In the genomic region with DNA sequence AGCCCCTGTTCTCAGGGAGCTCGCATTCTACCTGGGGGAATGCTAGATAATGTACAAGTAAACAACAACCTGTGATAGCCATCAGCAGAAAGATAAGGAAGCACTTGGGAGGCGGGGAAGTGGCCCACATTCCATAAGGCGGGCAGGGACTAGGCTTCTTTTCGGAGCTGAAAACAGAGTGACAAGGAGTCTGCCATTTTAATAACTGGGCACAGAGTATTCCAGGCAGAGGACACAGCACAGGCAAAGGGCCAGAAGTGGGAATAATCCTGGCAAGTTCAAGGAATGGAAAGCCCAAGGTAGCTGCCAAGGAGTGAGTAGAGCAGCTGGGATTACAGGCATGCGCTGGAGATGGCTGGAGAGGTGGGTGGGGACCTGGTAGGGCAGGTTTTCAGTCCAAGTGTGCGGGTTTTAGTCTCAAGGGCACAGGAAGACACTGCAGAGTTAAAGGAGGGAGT, we compare ENCODE assay signal across 24 cellular contexts. TPM values are rescaled to one million over a fixed set of nuclear protein-coding genes. Genes with fewer than 3 reads are reported as not detected.
DNase-seq lines count a peak whose midpoint lies in the region; ATAC-seq and TF ChIP-seq lines count a peak whose summit lies in the region.
"Had no signal": no experiment of that assay in that cellular context is flagged by ENCODE, and none has a peak within 500 bp of the region (broad histone marks: within the 10 kb centered on the region; RNA-seq: fewer than 3 reads in every experiment).

No MANE protein-coding gene starts in this region.

- POLR2A ChIA-PET in MCF 10A (lab: Yijun Ruan, JAX): interaction anchor here (1.2 kb wide), 1 partner anchor 18 kb away, joined by 3 read pairs; no protein-coding TSS in a partner anchor

- H3K4me3 ChIP-seq in LNCaP clone FGC (ENCODE audit: low read depth, low read length): no peak overlapping the region
- H3K4me3 ChIP-seq in left lung: no peak overlapping the region
- no peak overlapping the region for H3K4me3 ChIP-seq in brain microvascular endothelial cell (ENCODE audit: low read depth, low read length)
- H3K4me3 ChIP-seq: testis had no signal

- no peak for TF ChIP-seq CTCF in LNCaP clone FGC (IDR thresholded peaks at IDR 0.05; ENCODE audit: control insufficient read depth, extremely low read depth, insufficient read depth)
- TF ChIP-seq CTCF in MCF 10A (IDR thresholded peaks at IDR 0.05; ENCODE audit: unreplicated experiment): no peak
- TF ChIP-seq CTCF in left lung (IDR thresholded peaks at IDR 0.05): no peak
- no peak for TF ChIP-seq CTCF in type B pancreatic cell (conservative IDR thresholded peaks at IDR 0.05)
- TF ChIP-seq CTCF in brain microvascular endothelial cell (IDR thresholded peaks at IDR 0.05; ENCODE audit: low read depth, low read length, missing control alignments): no peak

- in situ Hi-C loops in brain microvascular endothelial cell (cut with HindIII; ENCODE audit: low pct_ligation_motif_present, low sequenced_read_pairs): no loop called here

- no TSS peak for BruUV-seq in MCF 10A (replicated peaks; lab: Mats Ljungman, UMichigan)

- no peaks in the 10 kb centered on the region for H3K27me3 ChIP-seq in left lung
- H3K27me3 ChIP-seq in brain microvascular endothelial cell (replicated peaks): no peaks in the 10 kb centered on the region
- H3K27me3 ChIP-seq: testis had no signal

- peak; percentile 96 for ATAC-seq in left lung
- ATAC-seq in GM18873 (IDR thresholded peaks at IDR 0.05; ENCODE audit: low FRiP score, unreplicated experiment): no peak
- ATAC-seq: activated T-cell treated with anti-CD3 and anti-CD28 coated beads, Interleukin-2, amount 50 U/mL, for 72 hours; left cardiac atrium; natural killer cell; stimulated activated memory B cell treated with anti-CD40 and anti-IgM and Interleukin-4, amounts not matched to agents 10 μg/mL and 1 μg/mL and 100 μg/mL, for 72 hours; T-helper 17 cell had no signal

- DNase-seq in LNCaP clone FGC (ENCODE audit: low read depth) (peak; percentile 94), MCF 10A (ENCODE audit: unreplicated experiment) (peak; percentile 6), left lung (peak; percentile 51 to 68), type B pancreatic cell (ENCODE audit: extremely low spot score, unreplicated experiment) (no peak), NCI-H187 (lab: John Stamatoyannopoulos, UW) (no peak), brain microvascular endothelial cell (no peak)
- DNase-seq: activated CD4-positive, alpha-beta T cell treated with anti-CD3 and anti-CD28 coated beads for 48 hours; activated naive CD4-positive, alpha-beta T cell treated with anti-CD3 and anti-CD28 coated beads, Interleukin-2, amount 50 U/mL, for 16 hours; activated T-cell treated with anti-CD3 and anti-CD28 coated beads, Interleukin-2, amount 50 U/mL, for 72 hours; caudate nucleus; CD4-positive, alpha-beta memory T cell; left cardiac atrium; midbrain; natural killer cell; NCI-H1694 treated with DMSO at 0.1 percent for 48 hours; NCI-H69; RPMI8226; SK-N-SH; stimulated activated CD4-positive, alpha-beta T cell treated with anti-CD3 and anti-CD28 coated beads, Interleukin-2, amount 100 ng/mL, for 48 hours; T-helper 17 cell; testis had no signal

- CTCF ChIA-PET in MCF 10A (lab: Yijun Ruan, JAX): interaction anchor here (0.6 to 1.0 kb wide), 2 partner anchors 19 to 80 kb away, joined by 3 read pairs; no protein-coding TSS in a partner anchor

- intact Hi-C loops in MCF 10A (cut with micrococcal nuclease) (no loop called here), left lung (cut with DNase I) (no loop called here)

- H3K36me3 Mint-ChIP-seq in MCF 10A (ENCODE audit: insufficient read depth, unreplicated experiment) (no peaks in the 10 kb centered on the region), type B pancreatic cell (peaks cover 27% of the 10 kb centered on the region)
- H3K36me3 Mint-ChIP-seq: CD4-positive, alpha-beta memory T cell; natural killer cell; stimulated activated memory B cell treated with anti-CD40 and anti-IgM and Interleukin-4, amounts not matched to agents 10 μg/mL and 1 μg/mL and 100 μg/mL, for 72 hours had no signal

- H3K27ac Mint-ChIP-seq in MCF 10A (ENCODE audit: low read depth, unreplicated experiment) (no peak overlapping the region), type B pancreatic cell (peak overlapping the region; percentile 89)
- H3K27ac Mint-ChIP-seq: activated T-cell treated with anti-CD3 and anti-CD28 coated beads, Interleukin-2, amount 50 U/mL, for 72 hours; CD4-positive, alpha-beta memory T cell; natural killer cell; stimulated activated memory B cell treated with anti-CD40 and anti-IgM and Interleukin-4, amounts not matched to agents 10 μg/mL and 1 μg/mL and 100 μg/mL, for 72 hours; T-helper 17 cell had no signal

- H3K4me1 ChIP-seq in left lung: no peaks in the 10 kb centered on the region
- H3K4me1 ChIP-seq: testis had no signal

- no peak overlapping the region for H3K27ac ChIP-seq in left lung
- no peak overlapping the region for H3K27ac ChIP-seq in brain microvascular endothelial cell
- H3K27ac ChIP-seq: KMS-11, testis had no signal

- H3K4me3 Mint-ChIP-seq in MCF 10A (ENCODE audit: unreplicated experiment): no peak overlapping the region
- H3K4me3 Mint-ChIP-seq in type B pancreatic cell: peak overlapping the region; percentile 68
- H3K4me3 Mint-ChIP-seq: activated T-cell treated with anti-CD3 and anti-CD28 coated beads, Interleukin-2, amount 50 U/mL, for 72 hours; CD4-positive, alpha-beta memory T cell; natural killer cell; stimulated activated memory B cell treated with anti-CD40 and anti-IgM and Interleukin-4, amounts not matched to agents 10 μg/mL and 1 μg/mL and 100 μg/mL, for 72 hours; T-helper 17 cell had no signal

- H3K4me1 Mint-ChIP-seq in MCF 10A (ENCODE audit: insufficient read depth, unreplicated experiment) (peaks cover 18% of the 10 kb centered on the region), type B pancreatic cell (ENCODE audit: unreplicated experiment) (peaks cover 22% of the 10 kb centered on the region)
- H3K4me1 Mint-ChIP-seq: stimulated activated memory B cell treated with anti-CD40 and anti-IgM and Interleukin-4, amounts not matched to agents 10 μg/mL and 1 μg/mL and 100 μg/mL, for 72 hours had no signal

- H3K36me3 ChIP-seq in left lung (no peaks in the 10 kb centered on the region), brain microvascular endothelial cell (replicated peaks) (no peaks in the 10 kb centered on the region)

- H3K9me3 Mint-ChIP-seq in MCF 10A (ENCODE audit: unreplicated experiment): no peaks in the 10 kb centered on the region
- peaks cover 13% of the 10 kb centered on the region for H3K9me3 Mint-ChIP-seq in type B pancreatic cell
- H3K9me3 Mint-ChIP-seq: activated T-cell treated with anti-CD3 and anti-CD28 coated beads, Interleukin-2, amount 50 U/mL, for 72 hours; CD4-positive, alpha-beta memory T cell; natural killer cell had no signal

- H3K9me3 ChIP-seq in left lung: no peaks in the 10 kb centered on the region
- H3K9me3 ChIP-seq: SK-N-SH, testis had no signal

- H3K27me3 Mint-ChIP-seq in MCF 10A (ENCODE audit: insufficient read depth, unreplicated experiment) (no peaks in the 10 kb centered on the region), type B pancreatic cell (peaks cover 2% of the 10 kb centered on the region)

RNA-seq across cellular contexts. Expression of a gene that starts 24.3 kb away (rescaled TPM):
- total RNA-seq in MCF 10A (2022): 1.9 and 3.2 TPM in 2 replicates
- 1 to 10 TPM; 4.9 to 6.2 TPM for total RNA-seq in left lung
- 6.6 and 16.9 TPM in 2 replicates for total RNA-seq in type B pancreatic cell (ENCODE audit: low replicate concordance)

Comparison
In these comparisons a context has a peak if more than half of its experiments do, and no peak if none do; other contexts are left out.
1. DNase-seq: peak in LNCaP clone FGC (single experiment), MCF 10A (single experiment) and left lung (2 of 2); none in type B pancreatic cell (single experiment), NCI-H187 (0 of 2) and brain microvascular endothelial cell (single experiment).